Comparison of ENCODE assay signal across 9 cellular contexts in the genomic region with DNA sequence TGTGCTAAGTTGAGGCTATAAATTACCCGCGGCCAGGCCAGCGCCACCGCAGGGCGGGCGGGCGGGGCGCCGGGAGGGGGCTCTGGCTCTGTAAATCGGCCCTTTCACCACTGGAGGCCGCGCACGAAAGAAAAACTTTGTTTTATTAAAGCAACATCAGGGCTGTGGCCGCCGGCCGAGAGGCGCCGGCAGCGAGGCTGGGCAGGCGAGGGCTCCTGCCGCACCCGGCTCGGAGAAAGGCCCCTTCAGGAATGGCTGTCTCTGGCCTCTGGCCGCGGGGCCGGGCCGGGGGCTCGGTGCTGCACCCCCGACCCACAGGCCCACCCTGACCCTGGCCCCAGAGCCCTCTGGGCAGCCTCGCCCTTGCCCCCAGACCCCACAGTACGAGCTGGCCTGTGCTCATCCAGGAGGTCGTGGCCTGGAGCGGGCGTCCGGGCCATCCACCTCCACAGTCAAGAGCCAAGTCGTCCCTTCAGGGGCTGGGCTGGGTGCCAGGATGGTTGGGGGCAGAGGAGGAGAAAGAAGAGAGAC. TPM values are rescaled to one million over a fixed set of nuclear protein-coding genes. Genes with fewer than 3 reads are reported as not detected.
DNase-seq lines count a peak whose midpoint lies in the region; ATAC-seq and TF ChIP-seq lines count a peak whose summit lies in the region.
"Had no signal": no experiment of that assay in that cellular context is flagged by ENCODE, and none has a peak within 500 bp of the region (broad histone marks: within the 10 kb centered on the region; RNA-seq: fewer than 3 reads in every experiment).

No MANE protein-coding gene starts in this region.

- peak; percentile 11 for TF ChIP-seq CTCF in RWPE2 (IDR thresholded peaks at IDR 0.05; ENCODE audit: poor library complexity, severe bottlenecking)
- TF ChIP-seq CTCF in ovary (IDR thresholded peaks at IDR 0.05): no peak

- H3K4me1 ChIP-seq in RWPE2 (ENCODE audit: insufficient read depth, poor library complexity, severe bottlenecking) (peaks cover 9% of the 10 kb centered on the region), ovary (ENCODE audit: insufficient read depth) (peaks cover 2% of the 10 kb centered on the region)

- no peaks in the 10 kb centered on the region for H3K36me3 Mint-ChIP-seq in T-helper 2 cell treated with Interferon-gamma antibody and Interleukin-4, amounts not matched to agents 5 μg/mL and 100 μg/mL, for 36 hours (ENCODE audit: low read depth)
- H3K36me3 Mint-ChIP-seq: stimulated activated memory B cell treated with anti-CD40 and anti-IgM and Interleukin-4, amounts not matched to agents 10 μg/mL and 1 μg/mL and 100 μg/mL, for 72 hours had no signal

- DNase-seq in COLO829 (ENCODE audit: low spot score) (peak; percentile 62), RWPE2 (ENCODE audit: low spot score) (no peak), foreskin melanocyte (peak; percentile 43), ovary (peak; percentile 45 to 69 (median 53)), NCI-H1930 (lab: John Stamatoyannopoulos, UW) (no peak)
- DNase-seq in T-helper 2 cell treated with Interferon-gamma antibody and Interleukin-4, amounts not matched to agents 5 μg/mL and 100 μg/mL, for 36 hours (ENCODE audit: low spot score): no peak

- TF ChIP-seq POLR2A in ovary (IDR thresholded peaks at IDR 0.05): no peak

- H3K4me1 Mint-ChIP-seq in T-helper 2 cell treated with Interferon-gamma antibody and Interleukin-4, amounts not matched to agents 5 μg/mL and 100 μg/mL, for 36 hours (ENCODE audit: low read depth): peaks cover 4% of the 10 kb centered on the region

- ATAC-seq in RWPE2 (ENCODE audit: low read depth) (peak; percentile 17; the same call in 1 of the 3 replicates), GM19467 (IDR thresholded peaks at IDR 0.05; ENCODE audit: unreplicated experiment) (no peak), GM19397 (IDR thresholded peaks at IDR 0.05; ENCODE audit: unreplicated experiment) (no peak)
- ATAC-seq: stimulated activated memory B cell treated with anti-CD40 and anti-IgM and Interleukin-4, amounts not matched to agents 10 μg/mL and 1 μg/mL and 100 μg/mL, for 72 hours had no signal

- H3K27ac ChIP-seq in RWPE2 (ENCODE audit: poor library complexity, severe bottlenecking): no peak overlapping the region
- no peak overlapping the region for H3K27ac ChIP-seq in ovary

- H3K27me3 Mint-ChIP-seq in T-helper 2 cell treated with Interferon-gamma antibody and Interleukin-4, amounts not matched to agents 5 μg/mL and 100 μg/mL, for 36 hours (ENCODE audit: low read depth): peaks cover 29% of the 10 kb centered on the region

- TF ChIP-seq EP300 in ovary (IDR thresholded peaks at IDR 0.05): no peak

- WGBS in ovary, 3 donors: 4 to 6% (median 5%) methylated on average over 33 to 36 of the region's 36 CpGs

- H3K4me3 Mint-ChIP-seq in T-helper 2 cell treated with Interferon-gamma antibody and Interleukin-4, amounts not matched to agents 5 μg/mL and 100 μg/mL, for 36 hours: no peak overlapping the region
- H3K4me3 Mint-ChIP-seq: stimulated activated memory B cell treated with anti-CD40 and anti-IgM and Interleukin-4, amounts not matched to agents 10 μg/mL and 1 μg/mL and 100 μg/mL, for 72 hours had no signal

- H3K4me3 ChIP-seq in RWPE2 (ENCODE audit: severe bottlenecking) (no peak overlapping the region), ovary (no peak overlapping the region)

- H3K36me3 ChIP-seq in RWPE2 (ENCODE audit: low read depth): no peaks in the 10 kb centered on the region
- H3K36me3 ChIP-seq in ovary: no peaks in the 10 kb centered on the region

- no peak overlapping the region for H3K27ac Mint-ChIP-seq in T-helper 2 cell treated with Interferon-gamma antibody and Interleukin-4, amounts not matched to agents 5 μg/mL and 100 μg/mL, for 36 hours
- H3K27ac Mint-ChIP-seq: stimulated activated memory B cell treated with anti-CD40 and anti-IgM and Interleukin-4, amounts not matched to agents 10 μg/mL and 1 μg/mL and 100 μg/mL, for 72 hours had no signal

- intact Hi-C loops in ovary (cut with DNase I): no loop called here

- H3K9me3 ChIP-seq in RWPE2 (ENCODE audit: severe bottlenecking) (no peaks in the 10 kb centered on the region), ovary (no peaks in the 10 kb centered on the region)

- H3K27me3 ChIP-seq in RWPE2 (ENCODE audit: insufficient read depth, poor library complexity, severe bottlenecking): no peaks in the 10 kb centered on the region
- no peaks in the 10 kb centered on the region for H3K27me3 ChIP-seq in ovary

- H3K9me3 Mint-ChIP-seq in T-helper 2 cell treated with Interferon-gamma antibody and Interleukin-4, amounts not matched to agents 5 μg/mL and 100 μg/mL, for 36 hours: no peaks in the 10 kb centered on the region
- H3K9me3 Mint-ChIP-seq: stimulated activated memory B cell treated with anti-CD40 and anti-IgM and Interleukin-4, amounts not matched to agents 10 μg/mL and 1 μg/mL and 100 μg/mL, for 72 hours had no signal

RNA-seq across cellular contexts. Expression of a gene that starts 29.5 kb away (rescaled TPM):
- total RNA-seq in ovary: 1 to 10 TPM in 3 of 7 donors, under 1 TPM in 4; 0.25 to 9.2 (median 0.72) TPM
- under 1 TPM; 0.12 to 0.53 TPM for polyA plus RNA-seq in ovary

RNA-seq across cellular contexts. Expression of a gene that starts 42.3 kb away (rescaled TPM):
- total RNA-seq in ovary: 10 to 100 TPM in 1 of 7 donors, 1 to 10 TPM in 6; 2.1 to 10.4 (median 6.0) TPM
- 1 to 10 TPM; 5.3 to 7.0 TPM for polyA plus RNA-seq in ovary

RNA-seq across cellular contexts. Expression of a gene that starts 42.5 kb away (rescaled TPM):
- 10 to 100 TPM; 27.6 to 42.5 (median 40.3) TPM for total RNA-seq in ovary
- 10 to 100 TPM in 1 of 2 donors, 1 to 10 TPM in 1; 5.6 to 43.2 TPM for polyA plus RNA-seq in ovary

RNA-seq across cellular contexts. Expression of a gene that starts 51.5 kb away (rescaled TPM):
- total RNA-seq in ovary: 10 to 100 TPM; 32.0 to 51.4 (median 36.7) TPM
- polyA plus RNA-seq in ovary: 10 to 100 TPM; 30.9 to 64.8 TPM

Comparison
In these comparisons a context has a peak if more than half of its experiments do, and no peak if none do; other contexts are left out.
1. DNase-seq: peak in COLO829 (single experiment), foreskin melanocyte (single experiment) and ovary (5 of 5); none in RWPE2 (single experiment), T-helper 2 cell treated with Interferon-gamma antibody and Interleukin-4, amounts not matched to agents 5 μg/mL and 100 μg/mL, for 36 hours (single experiment) and NCI-H1930 (0 of 2).